ENCODE assay signal across 1 cellular context in genomic region chr13:92312823-92313222, GRCh38.
A peak's percentile ranks its signal among the peaks of the same experiment; 100 is the strongest.
TF ChIP-seq lines count a peak whose summit lies in the region.

No MANE protein-coding gene starts in this region.

TF ChIP-seq in K562, 482 proteins besides CTCF, POLR2A, EP300 and RAD21 (continued from another document):
- TF ChIP-seq DACH1 (IDR thresholded peaks at IDR 0.05; ENCODE audit: partially characterized antibody) (peak; percentile 51), ZNF217 (CRISPR knock-in tag; IDR thresholded peaks at IDR 0.05) (0 out of 2 replicates have a peak, but pooled peaks have one; percentile 75)
